ENCODE assay signal across 1 cellular context in the genomic region with DNA sequence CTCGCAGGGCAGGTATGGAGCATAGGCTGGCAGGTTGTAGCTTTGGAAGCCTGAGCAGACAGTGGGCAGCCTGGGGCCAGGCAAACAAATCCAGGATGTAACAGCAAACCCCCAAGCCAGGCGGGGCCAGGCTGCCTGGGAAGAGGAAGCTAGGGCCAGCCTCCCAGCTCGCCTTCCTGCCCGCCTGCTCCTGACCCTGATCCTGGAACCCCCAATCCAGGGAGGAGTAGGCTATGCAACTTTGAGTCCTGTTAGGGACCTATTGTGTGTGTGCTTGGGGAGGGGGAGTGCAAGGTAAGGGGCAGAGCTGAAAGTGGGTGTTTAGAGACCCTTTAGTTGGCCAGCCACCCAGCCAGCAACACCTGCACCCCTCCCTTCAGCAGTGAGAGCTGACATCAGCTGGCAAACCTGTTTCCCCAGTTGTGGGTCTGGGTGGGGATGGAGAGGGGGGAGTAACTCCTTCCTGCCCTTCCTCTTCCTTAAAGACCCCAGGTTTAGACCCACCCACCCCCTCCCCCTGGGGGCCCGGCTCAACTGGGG.
A peak's percentile ranks its signal among the peaks of the same experiment; 100 is the strongest.
TF ChIP-seq lines count a peak whose summit lies in the region.

No MANE protein-coding gene starts in this region.

TF ChIP-seq in K562, 482 proteins besides CTCF, POLR2A, EP300 and RAD21:
- TF ChIP-seq KLF16 (IDR thresholded peaks at IDR 0.05) (no peak), YBX1 (IDR thresholded peaks at IDR 0.05) (no peak), ZNF785 (CRISPR knock-in tag; IDR thresholded peaks at IDR 0.05) (no peak), ZKSCAN1 (IDR thresholded peaks at IDR 0.05; ENCODE audit: low read depth, low read length) (no peak), KDM5B (IDR thresholded peaks at IDR 0.05; ENCODE audit: insufficient replicate concordance, low read depth, low read length) (no peak), POLR2G (IDR thresholded peaks at IDR 0.05; ENCODE audit: low read depth, low read length) (0 out of 2 replicates have a peak, but pooled peaks have one; percentile 7), SNRNP70 (optimal IDR thresholded peaks at IDR 0.05; ENCODE audit: low read depth, low read length) (no peak), BRCA1 (IDR thresholded peaks at IDR 0.05) (no peak), BRCA1 (CRISPR knock-in tag; IDR thresholded peaks at IDR 0.05) (peak; percentile 76; the same call in 1 of the 2 replicates), SMAD4 (CRISPR knock-in tag; conservative IDR thresholded peaks at IDR 0.05) (no peak)
